7 cellular contexts compared by ENCODE assay signal in genomic region chr19:13022859-13023636, GRCh38.
DNase-seq lines count a peak whose midpoint lies in the region; ATAC-seq and TF ChIP-seq lines count a peak whose summit lies in the region.

No MANE protein-coding gene starts in this region.

- peak overlapping the region; percentile 95 for H2AFZ ChIP-seq in MM.1S (ENCODE audit: low read length)

- peak overlapping the region in 2 of 3 experiments; percentile 94 to 95 for H3K27ac Mint-ChIP-seq in nephron

- H3K9me3 ChIP-seq in MM.1S (replicated peaks; ENCODE audit: insufficient read depth, low read length), result no peaks in the 10 kb centered on the region

- H3K4me1 ChIP-seq in MM.1S (ENCODE audit: low read length), result peaks cover 8% of the 10 kb centered on the region; the same call in 1 of the 2 replicates

- H3K36me3 ChIP-seq in MM.1S (replicated peaks; ENCODE audit: insufficient read depth, low read length), result no peaks in the 10 kb centered on the region

- no peak for ATAC-seq in GM21737 (IDR thresholded peaks at IDR 0.05; ENCODE audit: unreplicated experiment)

- no peaks in the 10 kb centered on the region for H3K79me2 ChIP-seq in MM.1S (ENCODE audit: low read length)

- H3K4me2 ChIP-seq in MM.1S (ENCODE audit: low read depth, low read length), result peak overlapping the region; percentile 75

- H3K27ac ChIP-seq in MM.1S (ENCODE audit: low read length) (peak overlapping the region; percentile 58; the same call in 1 of the 2 replicates), VCaP (peak overlapping the region; percentile 100)

- H3K9me3 Mint-ChIP-seq in nephron, result no peaks in the 10 kb centered on the region

- peaks cover 7% of the 10 kb centered on the region; the same call in 1 of the 2 replicates for H3K27me3 ChIP-seq in MM.1S (replicated peaks; ENCODE audit: insufficient read depth, low read length)

- DNase-seq in GF-D8 (lab: John Stamatoyannopoulos, UW), result peak; percentile 87
- peak; percentile 73 for DNase-seq in MM.1S
- peak; percentile 97 for DNase-seq in fibroblast of mammary gland (ENCODE audit: low read depth)
- no peak for DNase-seq in stimulated activated CD4-positive, alpha-beta T cell treated with anti-CD3 and anti-CD28 coated beads, Interleukin-4, amount 100 ng/mL, for 1 hour

- H3K9me2 ChIP-seq in MM.1S (replicated peaks; ENCODE audit: insufficient read depth, low read length), result no peaks in the 10 kb centered on the region

- H4K20me1 ChIP-seq in MM.1S (ENCODE audit: insufficient read depth, low read length), result no peaks in the 10 kb centered on the region

- H3K36me3 Mint-ChIP-seq in nephron (ENCODE audit: low read depth), result peaks cover 24% of the 10 kb centered on the region

- TF ChIP-seq CTCF in MM.1S (IDR thresholded peaks at IDR 0.05; ENCODE audit: low read length), result no peak
- no peak for TF ChIP-seq CTCF in VCaP (conservative IDR thresholded peaks at IDR 0.05)
- TF ChIP-seq CTCF in fibroblast of mammary gland (conservative IDR thresholded peaks at IDR 0.05; ENCODE audit: control insufficient read depth, insufficient read depth, low read depth, low read length), result no peak
- no peak for TF ChIP-seq CTCF in nephron (IDR thresholded peaks at IDR 0.05; ENCODE audit: unreplicated experiment in 3 of 3)

- peak overlapping the region; percentile 45 to 84 (median 69) for H3K4me3 Mint-ChIP-seq in nephron

- H3K4me1 Mint-ChIP-seq in nephron, result peaks cover 81% of the 10 kb centered on the region

- peaks cover 100% of the 10 kb centered on the region for H3K27me3 Mint-ChIP-seq in nephron (ENCODE audit: low read depth)

- peak overlapping the region; percentile 59; the same call in 1 of the 2 replicates for H3K9ac ChIP-seq in MM.1S (ENCODE audit: low read length)

- peaks cover 19% of the 10 kb centered on the region; the same call in 1 of the 2 replicates for H3F3A ChIP-seq in MM.1S (ENCODE audit: insufficient read depth, low read length)

- H3K4me3 ChIP-seq in MM.1S (ENCODE audit: low read length), result peak overlapping the region; percentile 84
- peak overlapping the region; percentile 58 for H3K4me3 ChIP-seq in fibroblast of mammary gland (ENCODE audit: control insufficient read depth, low read depth, low read length)
